In genomic region chr2:129762386-129763189, GRCh38 we compare ENCODE assay signal across 17 cellular contexts.
"Had no signal": no experiment of that assay in that cellular context is flagged by ENCODE, and none has a peak within 500 bp of the region (broad histone marks: within the 10 kb centered on the region; RNA-seq: fewer than 3 reads in every experiment).

No MANE protein-coding gene starts in this region.

- H3K36me3 ChIP-seq: gastrocnemius medialis, ovary had no signal

- H3K27ac ChIP-seq: dorsolateral prefrontal cortex, gastrocnemius medialis, ovary had no signal

- DNase-seq: cortex of kidney; effector CD8-positive, alpha-beta T cell; gastrocnemius medialis; immature natural killer cell; left colon; mammary epithelial cell; mucosa of descending colon; ovary; right cardiac atrium; small intestine; stimulated activated CD4-positive, alpha-beta T cell treated with anti-CD3 and anti-CD28 coated beads, Interleukin-12 subunit alpha, Interleukin-12 subunit beta, amount 100 ng/mL, for 4 hours; stimulated activated naive CD4-positive, alpha-beta T cell treated with Interleukin-2 at 50 U/mL for 16 hours had no signal

- ATAC-seq: esophagus mucosa; gastrocnemius medialis; left colon; mucosa of descending colon; naive thymus-derived CD8-positive, alpha-beta T cell; right cardiac atrium had no signal

- H3K4me1 Mint-ChIP-seq: immature natural killer cell had no signal

- H3K4me3 Mint-ChIP-seq: immature natural killer cell; naive thymus-derived CD8-positive, alpha-beta T cell; neural crest cell; type B pancreatic cell had no signal

- H3K36me3 Mint-ChIP-seq: immature natural killer cell; naive thymus-derived CD8-positive, alpha-beta T cell; type B pancreatic cell had no signal

- H3K9me3 ChIP-seq: gastrocnemius medialis, mucosa of descending colon, ovary had no signal

- H3K27me3 ChIP-seq: gastrocnemius medialis, ovary had no signal

- H3K27ac Mint-ChIP-seq: immature natural killer cell; naive thymus-derived CD8-positive, alpha-beta T cell; type B pancreatic cell had no signal

- H3K9me3 Mint-ChIP-seq: immature natural killer cell; naive thymus-derived CD8-positive, alpha-beta T cell; neural crest cell; type B pancreatic cell had no signal

- H3K4me3 ChIP-seq: dorsolateral prefrontal cortex, gastrocnemius medialis, mucosa of descending colon, ovary had no signal
